Comparison of ENCODE assay signal across 2 cellular contexts in genomic region chr3:190162013-190162412, GRCh38. TPM values are rescaled to one million over a fixed set of nuclear protein-coding genes. Genes with fewer than 3 reads are reported as not detected.
"Had no signal": no experiment of that assay in that cellular context is flagged by ENCODE, and none has a peak within 500 bp of the region (broad histone marks: within the 10 kb centered on the region; RNA-seq: fewer than 3 reads in every experiment).

No MANE protein-coding gene starts in this region.

RNA-seq across cellular contexts. Expression of gene P3H2, which starts 41.3 kb away (rescaled TPM):
- total RNA-seq: HepG2 had no signal
- polyA plus RNA-seq: HepG2, IgD-negative memory B cell had no signal
